24 cellular contexts compared by ENCODE assay signal in the genomic region with DNA sequence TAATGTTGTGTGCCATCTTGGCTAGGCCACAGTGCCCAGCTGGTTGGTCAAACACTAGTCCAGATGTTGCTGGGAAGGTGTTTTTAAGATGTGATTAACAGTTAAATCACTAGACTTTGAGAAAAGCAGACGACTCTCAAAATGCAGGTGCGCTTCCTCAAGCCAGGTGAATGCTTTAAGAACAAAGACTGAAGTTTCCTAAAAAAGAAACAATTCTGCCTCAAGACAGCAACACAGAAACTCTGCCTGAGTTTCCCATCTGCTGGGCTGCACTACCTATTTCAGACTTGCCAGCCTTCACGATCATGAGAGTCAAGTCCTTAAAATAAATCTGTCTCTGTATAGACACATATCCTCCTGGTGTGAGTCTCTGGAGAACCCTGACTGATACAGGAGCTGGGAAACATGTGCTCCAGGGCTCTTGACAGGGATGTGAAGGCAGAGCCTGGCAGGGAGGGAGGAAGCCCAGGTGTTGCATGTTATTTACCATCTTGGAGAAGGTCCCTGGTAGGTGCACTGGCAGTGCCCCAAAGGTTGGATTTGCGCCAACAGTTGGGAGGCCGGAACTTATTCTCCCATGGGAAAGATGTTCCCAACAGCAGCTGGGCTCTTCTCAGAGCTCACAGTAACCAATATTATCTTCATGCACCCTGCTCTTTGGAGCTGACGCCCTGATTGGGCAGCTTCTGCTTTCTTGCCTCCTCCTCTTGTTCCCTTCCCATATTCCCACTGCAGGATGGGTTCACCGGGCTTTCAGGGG. TPM values are rescaled to one million over a fixed set of nuclear protein-coding genes. Genes with fewer than 3 reads are reported as not detected.
A peak's percentile ranks its signal among the peaks of the same experiment; 100 is the strongest.
DNase-seq lines count a peak whose midpoint lies in the region; ATAC-seq and TF ChIP-seq lines count a peak whose summit lies in the region.
"Had no signal": no experiment of that assay in that cellular context is flagged by ENCODE, and none has a peak within 500 bp of the region (broad histone marks: within the 10 kb centered on the region; RNA-seq: fewer than 3 reads in every experiment).

No MANE protein-coding gene starts in this region.

- no peak for ATAC-seq in activated CD4-positive, CD25-positive, alpha-beta regulatory T cell treated with anti-CD3 and anti-CD28 coated beads, Interleukin-2, amount 50 U/mL, for 24 hours
- ATAC-seq in CD8-positive, alpha-beta T cell = no peak
- ATAC-seq: activated naive CD4-positive, alpha-beta T cell treated with anti-CD3 and anti-CD28 coated beads, Interleukin-2, amount 50 U/mL, for 72 hours; gastrocnemius medialis; sciatic nerve had no signal

- POLR2A ChIA-PET in CD8-positive, alpha-beta T cell (lab: Charles Lee) = no interaction called here
- POLR2A ChIA-PET in Caco-2 (lab: Charles Lee) (no interaction called here), GM10248 (lab: Yijun Ruan, JAX) (no interaction called here)

- BruUV-seq in Caco-2 (replicated peaks; lab: Mats Ljungman, UMichigan) = no TSS peak

- no peaks in the 10 kb centered on the region for H3K79me2 ChIP-seq in neural progenitor cell (ENCODE audit: low read depth)
- H3K79me2 ChIP-seq: parathyroid adenoma had no signal

- no peak overlapping the region for H3K9ac ChIP-seq in neural progenitor cell
- H3K9ac ChIP-seq: BLaER1 treated with 17β-estradiol and CSF1 and Interleukin-3, amounts not matched to agents 10 nM and 100 nM; parathyroid adenoma had no signal

- H3K27ac ChIP-seq in neural progenitor cell = no peak overlapping the region
- no peak overlapping the region for H3K27ac ChIP-seq in CD8-positive, alpha-beta T cell (ENCODE audit: low read depth, low read length)
- H3K27ac ChIP-seq: BLaER1 treated with 17β-estradiol and CSF1 and Interleukin-3, amounts not matched to agents 10 nM and 100 nM; gastrocnemius medialis; parathyroid adenoma; RWPE1; suprapubic skin had no signal

- DNase-seq in DMS 273 (lab: John Stamatoyannopoulos, UW; ENCODE audit: unreplicated experiment) (peak; percentile 69), NCI-H1092 (lab: John Stamatoyannopoulos, UW) (peak; percentile 73), NCI-H510A treated with DMSO at 0.1 percent for 48 hours (lab: John Stamatoyannopoulos, UW) (peak; percentile 79), neural progenitor cell (ENCODE audit: low spot score) (no peak), Caco-2 (no peak), GM10248 (ENCODE audit: extremely low spot score) (no peak)
- DNase-seq in CD8-positive, alpha-beta T cell = no peak
- DNase-seq: ACHN; activated CD4-positive, CD25-positive, alpha-beta regulatory T cell treated with anti-CD3 and anti-CD28 coated beads, Interleukin-2, amount 50 U/mL, for 72 hours; activated CD8-positive, alpha-beta memory T cell treated with anti-CD3 and anti-CD28 coated beads for 24 hours; activated T-cell treated with anti-CD3 and anti-CD28 coated beads, Interleukin-2, amount 50 U/mL, for 48 hours; cerebellar nuclear complex; effector CD8-positive, alpha-beta T cell; gastrocnemius medialis; IMR-90; islet precursor cell had no signal

- H3K36me3 Mint-ChIP-seq in neural progenitor cell = peaks cover 45% of the 10 kb centered on the region
- no peaks in the 10 kb centered on the region for H3K36me3 Mint-ChIP-seq in CD8-positive, alpha-beta T cell
- H3K36me3 Mint-ChIP-seq in Caco-2 (ENCODE audit: insufficient read depth, unreplicated experiment) = no peaks in the 10 kb centered on the region
- H3K36me3 Mint-ChIP-seq: activated naive CD4-positive, alpha-beta T cell treated with anti-CD3 and anti-CD28 coated beads, Interleukin-2, amount 50 U/mL, for 72 hours had no signal

- H3K9me3 Mint-ChIP-seq in neural progenitor cell (peaks cover 2% of the 10 kb centered on the region), Caco-2 (ENCODE audit: unreplicated experiment) (no peaks in the 10 kb centered on the region)
- no peaks in the 10 kb centered on the region for H3K9me3 Mint-ChIP-seq in CD8-positive, alpha-beta T cell
- H3K9me3 Mint-ChIP-seq: activated naive CD4-positive, alpha-beta T cell treated with anti-CD3 and anti-CD28 coated beads, Interleukin-2, amount 50 U/mL, for 72 hours had no signal

- H3K27ac Mint-ChIP-seq in neural progenitor cell (peak overlapping the region; percentile 53), Caco-2 (ENCODE audit: unreplicated experiment) (no peak overlapping the region)
- no peak overlapping the region for H3K27ac Mint-ChIP-seq in CD8-positive, alpha-beta T cell
- H3K27ac Mint-ChIP-seq: activated naive CD4-positive, alpha-beta T cell treated with anti-CD3 and anti-CD28 coated beads, Interleukin-2, amount 50 U/mL, for 72 hours had no signal

- no peaks in the 10 kb centered on the region for H3F3A ChIP-seq in neural progenitor cell (ENCODE audit: low read depth)

- H2AFZ ChIP-seq in neural progenitor cell (replicated peaks) = no peak overlapping the region
- H2AFZ ChIP-seq: parathyroid adenoma had no signal

- H3K9me3 ChIP-seq in neural progenitor cell (ENCODE audit: low read depth) (no peaks in the 10 kb centered on the region), Caco-2 (no peaks in the 10 kb centered on the region)
- no peaks in the 10 kb centered on the region for H3K9me3 ChIP-seq in CD8-positive, alpha-beta T cell (ENCODE audit: low read length)
- H3K9me3 ChIP-seq: gastrocnemius medialis, suprapubic skin had no signal

- H3K27me3 Mint-ChIP-seq in neural progenitor cell (ENCODE audit: insufficient read depth, low read depth) = peaks cover 2% of the 10 kb centered on the region
- H3K27me3 Mint-ChIP-seq in CD8-positive, alpha-beta T cell (ENCODE audit: low read depth) = no peaks in the 10 kb centered on the region
- H3K27me3 Mint-ChIP-seq in Caco-2 (ENCODE audit: insufficient read depth, unreplicated experiment) = peaks cover 8% of the 10 kb centered on the region

- H3K4me2 ChIP-seq in neural progenitor cell = no peak overlapping the region
- H3K4me2 ChIP-seq: BLaER1 treated with 17β-estradiol and CSF1 and Interleukin-3, amounts not matched to agents 10 nM and 100 nM had no signal

- no peaks in the 10 kb centered on the region for H3K36me3 ChIP-seq in neural progenitor cell
- H3K36me3 ChIP-seq in CD8-positive, alpha-beta T cell (ENCODE audit: insufficient read depth, low read length) = no peaks in the 10 kb centered on the region
- no peaks in the 10 kb centered on the region for H3K36me3 ChIP-seq in Caco-2 (ENCODE audit: control insufficient read depth, insufficient read depth, low read length)
- H3K36me3 ChIP-seq: BLaER1 treated with 17β-estradiol and CSF1 and Interleukin-3, amounts not matched to agents 10 nM and 100 nM; gastrocnemius medialis; suprapubic skin had no signal

- H3K4me3 ChIP-seq in neural progenitor cell (no peak overlapping the region), Caco-2 (ENCODE audit: low read depth, low read length) (no peak overlapping the region)
- no peak overlapping the region for H3K4me3 ChIP-seq in CD8-positive, alpha-beta T cell (ENCODE audit: low read depth, low read length)
- H3K4me3 ChIP-seq: BLaER1 treated with 17β-estradiol and CSF1 and Interleukin-3, amounts not matched to agents 10 nM and 100 nM; gastrocnemius medialis; lung; suprapubic skin had no signal

- H3K4me1 ChIP-seq in neural progenitor cell = peaks cover 11% of the 10 kb centered on the region
- no peaks in the 10 kb centered on the region for H3K4me1 ChIP-seq in CD8-positive, alpha-beta T cell (ENCODE audit: insufficient read depth, low read length)
- H3K4me1 ChIP-seq in Caco-2 = no peaks in the 10 kb centered on the region
- H3K4me1 ChIP-seq: BLaER1 treated with 17β-estradiol and CSF1 and Interleukin-3, amounts not matched to agents 10 nM and 100 nM; gastrocnemius medialis had no signal

- intact Hi-C loops in CD8-positive, alpha-beta T cell (cut with DNase I, micrococcal nuclease) = loop anchor here in 1 of 2 experiments (1.0 kb wide), 1 partner anchor 33 kb away; no protein-coding TSS in a partner anchor
- intact Hi-C loops in Caco-2 (cut with micrococcal nuclease; ENCODE audit: unreplicated experiment) = loop anchor here (10.0 kb wide), 1 partner anchor 207 kb away; no protein-coding TSS in a partner anchor

- H3K4me3 Mint-ChIP-seq in neural progenitor cell = no peak overlapping the region
- H3K4me3 Mint-ChIP-seq in CD8-positive, alpha-beta T cell = no peak overlapping the region
- H3K4me3 Mint-ChIP-seq in Caco-2 (ENCODE audit: unreplicated experiment) = no peak overlapping the region

- CTCF ChIA-PET in CD8-positive, alpha-beta T cell (lab: Charles Lee) = no interaction called here
- CTCF ChIA-PET in Caco-2 (lab: Charles Lee) (no interaction called here), GM10248 (lab: Yijun Ruan, JAX) (interaction anchor here (1.0 kb wide), 1 partner anchor 8 kb away, joined by 3 read pairs; no protein-coding TSS in a partner anchor)

- H4K20me1 ChIP-seq in neural progenitor cell (ENCODE audit: low read depth) = no peaks in the 10 kb centered on the region
- H4K20me1 ChIP-seq: BLaER1 treated with 17β-estradiol and CSF1 and Interleukin-3, amounts not matched to agents 10 nM and 100 nM had no signal

- no peaks in the 10 kb centered on the region for H3K27me3 ChIP-seq in neural progenitor cell
- no peaks in the 10 kb centered on the region for H3K27me3 ChIP-seq in CD8-positive, alpha-beta T cell (ENCODE audit: insufficient read depth, low read length)
- H3K27me3 ChIP-seq in Caco-2 (replicated peaks; ENCODE audit: control insufficient read depth, insufficient read depth, low read length) = no peaks in the 10 kb centered on the region; the same call in 1 of the 2 replicates
- H3K27me3 ChIP-seq: BLaER1 treated with 17β-estradiol and CSF1 and Interleukin-3, amounts not matched to agents 10 nM and 100 nM; gastrocnemius medialis had no signal

- TF ChIP-seq CTCF in neural progenitor cell (IDR thresholded peaks at IDR 0.05) (no peak), Caco-2 (IDR thresholded peaks at IDR 0.05; ENCODE audit: insufficient read depth in 1 of 2, low read depth in 1 of 2, low read length in 1 of 2, severe bottlenecking in 1 of 2, unreplicated experiment in 1 of 2) (no peak), GM10248 (IDR thresholded peaks at IDR 0.05; ENCODE audit: control extremely low read depth, extremely low read depth, low read depth, missing control alignments) (no peak)
- TF ChIP-seq CTCF in CD8-positive, alpha-beta T cell (IDR thresholded peaks at IDR 0.05) = no peak

- H3K4me1 Mint-ChIP-seq in neural progenitor cell = peaks cover 66% of the 10 kb centered on the region
- no peaks in the 10 kb centered on the region for H3K4me1 Mint-ChIP-seq in CD8-positive, alpha-beta T cell (ENCODE audit: low read depth)
- no peaks in the 10 kb centered on the region for H3K4me1 Mint-ChIP-seq in Caco-2 (ENCODE audit: low read depth, unreplicated experiment)

RNA-seq across cellular contexts. Expression of gene ST6GAL2, which starts 43.9 kb away (rescaled TPM):
- total RNA-seq in neural progenitor cell (ENCODE audit: low replicate concordance) (10.1 and 12.8 TPM in 2 replicates), Caco-2 (2022) (not detected in 2 replicates)
- total RNA-seq in CD8-positive, alpha-beta T cell = not detected
- total RNA-seq: activated naive CD4-positive, alpha-beta T cell treated with anti-CD3 and anti-CD28 coated beads, Interleukin-2, amount 50 U/mL, for 72 hours; gastrocnemius medialis; IMR-90; sciatic nerve had no signal

Comparison
In these comparisons a context has a peak if more than half of its experiments do, and no peak if none do; other contexts are left out.
1. DNase-seq: peak in DMS 273 (single experiment), NCI-H1092 (single experiment) and NCI-H510A treated with DMSO at 0.1 percent for 48 hours (single experiment); none in neural progenitor cell (single experiment), CD8-positive, alpha-beta T cell (0 of 7), Caco-2 (0 of 2) and GM10248 (single experiment).
2. RNA of gene ST6GAL2, which starts 43.9 kb away (total RNA-seq): 10.1 to 12.8 TPM in neural progenitor cell; not detected in CD8-positive, alpha-beta T cell and not detected in Caco-2; every median in the first group is over 10 times any median in the second.